ENCODE assay signal across 27 cellular contexts in genomic region chr18:55232506-55232905, GRCh38.
"Had no signal": no experiment of that assay in that cellular context is flagged by ENCODE, and none has a peak within 500 bp of the region (broad histone marks: within the 10 kb centered on the region; RNA-seq: fewer than 3 reads in every experiment).

No MANE protein-coding gene starts in this region.

- H3K9me3 Mint-ChIP-seq: activated CD4-positive, alpha-beta T cell treated with anti-CD3 and anti-CD28 coated beads, Interleukin-2, amount 10 ng/mL, durations not matched to agents 24 days and 14 days; activated CD8-positive, alpha-beta T cell treated with anti-CD3 and anti-CD28 coated beads for 36 hours; activated naive CD4-positive, alpha-beta T cell treated with anti-CD3 and anti-CD28 coated beads, Interleukin-2, amount 50 U/mL, for 24 hours; activated naive CD8-positive, alpha-beta T cell treated with anti-CD3 and anti-CD28 coated beads, Interleukin-2, amount 10 ng/mL, durations not matched to agents 7 days and 5 days; activated T-helper 2 cell treated with anti-CD3 and anti-CD28 coated beads, Interferon-gamma antibody, Interleukin-2, Interleukin-4, amounts not matched to agents 10 μg/mL and 5 μg/mL and 100 μg/mL, durations not matched to agents 14 hours and 24 hours and 36 hours; T-helper 1 cell treated with Interleukin-12 subunit alpha and Interleukin-12 subunit beta and Interleukin-4 antibody, amounts not matched to agents 30 μg/mL and 1 μg/mL, for 36 hours; T-helper 2 cell treated with Interferon-gamma antibody and Interleukin-4, amounts not matched to agents 5 μg/mL and 100 μg/mL, for 36 hours had no signal

- ATAC-seq: activated CD8-positive, alpha-beta T cell treated with anti-CD3 and anti-CD28 coated beads for 36 hours; Right ventricle myocardium inferior had no signal

- H3K36me3 Mint-ChIP-seq: activated naive CD4-positive, alpha-beta T cell treated with anti-CD3 and anti-CD28 coated beads, Interleukin-2, amount 50 U/mL, for 24 hours; activated naive CD8-positive, alpha-beta T cell treated with anti-CD3 and anti-CD28 coated beads, Interleukin-2, amount 10 ng/mL, durations not matched to agents 7 days and 5 days had no signal

- H3K4me3 Mint-ChIP-seq: activated CD4-positive, alpha-beta T cell treated with anti-CD3 and anti-CD28 coated beads, Interleukin-2, amount 10 ng/mL, durations not matched to agents 24 days and 14 days; activated CD8-positive, alpha-beta T cell treated with anti-CD3 and anti-CD28 coated beads for 36 hours; activated naive CD4-positive, alpha-beta T cell treated with anti-CD3 and anti-CD28 coated beads, Interleukin-2, amount 50 U/mL, for 24 hours; activated naive CD8-positive, alpha-beta T cell treated with anti-CD3 and anti-CD28 coated beads, Interleukin-2, amount 10 ng/mL, durations not matched to agents 7 days and 5 days; T-helper 1 cell treated with Interleukin-12 subunit alpha and Interleukin-12 subunit beta and Interleukin-4 antibody, amounts not matched to agents 30 μg/mL and 1 μg/mL, for 36 hours; T-helper 2 cell treated with Interferon-gamma antibody and Interleukin-4, amounts not matched to agents 5 μg/mL and 100 μg/mL, for 36 hours had no signal

- DNase-seq: activated CD4-positive, alpha-beta T cell treated with anti-CD3 and anti-CD28 coated beads, Interleukin-2, amount 10 ng/mL, durations not matched to agents 24 days and 14 days; activated CD4-positive, alpha-beta T cell treated with anti-CD3 and anti-CD28 coated beads, Interleukin-2, amount 50 U/mL, for 4 hours; activated CD8-positive, alpha-beta T cell treated with anti-CD3 and anti-CD28 coated beads for 36 hours; activated gamma-delta T cell; activated naive CD4-positive, alpha-beta T cell treated with Interleukin-2 at 50 U/mL for 16 hours; activated naive CD8-positive, alpha-beta T cell treated with anti-CD3 and anti-CD28 coated beads, Interleukin-2, amount 10 ng/mL, durations not matched to agents 7 days and 5 days; activated T-cell treated with anti-CD3 and anti-CD28 coated beads, Interleukin-2, amount 50 U/mL, for 1 hour; amygdala; brain microvascular endothelial cell; central memory CD4-positive, alpha-beta T cell; Karpas-422; KBM-7; NCI-H1105; NCI-H1417 treated with DMSO at 0.1 percent for 48 hours; NCI-H1930; NCI-H2081 treated with DMSO at 0.1 percent for 48 hours; NCI-H226; NCI-H446 treated with DMSO at 0.1 percent for 48 hours; NCI-H524; PC-9; SIG-M5 had no signal

- H3K27me3 Mint-ChIP-seq: activated CD4-positive, alpha-beta T cell treated with anti-CD3 and anti-CD28 coated beads, Interleukin-2, amount 10 ng/mL, durations not matched to agents 24 days and 14 days; activated CD8-positive, alpha-beta T cell treated with anti-CD3 and anti-CD28 coated beads for 36 hours; activated naive CD4-positive, alpha-beta T cell treated with anti-CD3 and anti-CD28 coated beads, Interleukin-2, amount 50 U/mL, for 24 hours; activated naive CD8-positive, alpha-beta T cell treated with anti-CD3 and anti-CD28 coated beads, Interleukin-2, amount 10 ng/mL, durations not matched to agents 7 days and 5 days had no signal

- H3K27me3 ChIP-seq: brain microvascular endothelial cell had no signal

- H2AFZ ChIP-seq: PC-9 had no signal

- H3K27ac Mint-ChIP-seq: activated CD4-positive, alpha-beta T cell treated with anti-CD3 and anti-CD28 coated beads, Interleukin-2, amount 10 ng/mL, durations not matched to agents 24 days and 14 days; activated CD8-positive, alpha-beta T cell treated with anti-CD3 and anti-CD28 coated beads for 36 hours; activated naive CD4-positive, alpha-beta T cell treated with anti-CD3 and anti-CD28 coated beads, Interleukin-2, amount 50 U/mL, for 24 hours; activated naive CD8-positive, alpha-beta T cell treated with anti-CD3 and anti-CD28 coated beads, Interleukin-2, amount 10 ng/mL, durations not matched to agents 7 days and 5 days; activated T-helper 2 cell treated with anti-CD3 and anti-CD28 coated beads, Interferon-gamma antibody, Interleukin-2, Interleukin-4, amounts not matched to agents 10 μg/mL and 5 μg/mL and 100 μg/mL, durations not matched to agents 14 hours and 24 hours and 36 hours; T-helper 1 cell treated with Interleukin-12 subunit alpha and Interleukin-12 subunit beta and Interleukin-4 antibody, amounts not matched to agents 30 μg/mL and 1 μg/mL, for 36 hours; T-helper 2 cell treated with Interferon-gamma antibody and Interleukin-4, amounts not matched to agents 5 μg/mL and 100 μg/mL, for 36 hours had no signal

- H3K4me2 ChIP-seq: PC-9 had no signal

- H3K4me3 ChIP-seq: PC-9 had no signal

- H3K27ac ChIP-seq: brain microvascular endothelial cell, PC-9, RWPE1 had no signal

- H3K4me1 Mint-ChIP-seq: activated naive CD4-positive, alpha-beta T cell treated with anti-CD3 and anti-CD28 coated beads, Interleukin-2, amount 50 U/mL, for 24 hours had no signal
